ENCODE assay signal across 1 cellular context in the genomic region with DNA sequence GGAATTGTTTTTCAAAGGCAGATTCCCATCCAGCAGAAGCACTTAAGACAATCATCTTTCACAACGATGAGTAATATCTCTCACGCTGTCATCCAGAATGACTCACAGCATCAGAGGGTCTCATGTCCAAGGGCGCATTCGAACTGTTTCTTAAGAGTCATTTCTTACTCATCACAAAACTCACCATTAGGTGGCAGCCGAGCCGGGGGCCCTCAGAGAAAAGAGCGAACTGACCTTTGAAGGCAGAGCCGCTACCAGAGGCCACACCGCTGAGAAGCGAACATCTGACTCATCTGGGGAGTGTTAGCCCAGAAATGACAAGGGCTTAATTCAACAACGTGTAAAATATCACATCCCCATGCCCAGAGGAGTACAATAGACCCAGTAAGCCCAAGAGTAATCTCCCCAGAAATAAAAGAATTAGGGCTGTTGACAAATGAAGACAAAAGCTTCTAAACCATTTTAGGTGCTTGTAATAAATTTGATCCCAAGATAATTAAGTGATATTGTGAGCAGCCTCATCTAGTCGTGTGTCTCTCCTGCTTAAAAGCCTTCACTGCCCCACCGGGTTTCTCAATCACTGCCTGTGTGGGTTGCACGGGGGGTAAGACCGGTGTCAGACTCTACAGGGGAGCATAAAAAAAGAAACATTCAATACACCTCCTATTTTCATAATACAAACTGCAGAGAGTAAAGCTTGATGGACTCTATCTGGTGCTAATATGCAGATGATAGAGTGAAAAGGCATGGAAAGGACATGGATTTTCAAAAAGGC.
TF ChIP-seq lines count a peak whose summit lies in the region.

No MANE protein-coding gene starts in this region.

TF ChIP-seq in K562, 482 proteins besides CTCF, POLR2A, EP300 and RAD21 (continued from another document and continues in another):
- TF ChIP-seq PBX2 (CRISPR knock-in tag; IDR thresholded peaks at IDR 0.05; ENCODE audit: low read depth) (no peak), PBX2 (tag; conservative IDR thresholded peaks at IDR 0.05; ENCODE audit: low read depth) (peak; percentile 48; the same call in 1 of the 2 replicates), BACH1 (tag; IDR thresholded peaks at IDR 0.05) (no peak), TAF7 (tag; IDR thresholded peaks at IDR 0.05) (no peak), GATA2 (CRISPR knock-in tag; IDR thresholded peaks at IDR 0.05) (no peak), MTF1 (CRISPR knock-in tag; IDR thresholded peaks at IDR 0.05; ENCODE audit: borderline replicate concordance) (no peak), ZNF134 (CRISPR knock-in tag; conservative IDR thresholded peaks at IDR 0.05) (no peak), ZFP30 (CRISPR knock-in tag; IDR thresholded peaks at IDR 0.05; ENCODE audit: borderline replicate concordance) (no peak), SMC3 (conservative IDR thresholded peaks at IDR 0.05; ENCODE audit: insufficient read depth, low read depth, low read length) (0 out of 2 replicates have a peak, but pooled peaks have one; percentile 21), DPF2 (IDR thresholded peaks at IDR 0.05) (peak; percentile 45; the same call in 1 of the 2 replicates), ZNF707 (CRISPR knock-in tag; conservative IDR thresholded peaks at IDR 0.05) (no peak), ZNF316 (IDR thresholded peaks at IDR 0.05) (0 out of 2 replicates have a peak, but pooled peaks have one; percentile 15), ARID1B (IDR thresholded peaks at IDR 0.05) (peak; percentile 54), ZNF217 (CRISPR knock-in tag; IDR thresholded peaks at IDR 0.05) (no peak), ZNF57 (CRISPR knock-in tag; IDR thresholded peaks at IDR 0.05) (no peak), EP400 (IDR thresholded peaks at IDR 0.05) (no peak), ZFX (CRISPR knock-in tag; IDR thresholded peaks at IDR 0.05) (no peak), ZNF408 (CRISPR knock-in tag; IDR thresholded peaks at IDR 0.05; ENCODE audit: low read depth) (no peak), ZNF436 (CRISPR knock-in tag; IDR thresholded peaks at IDR 0.05) (no peak), NFE2L1 (tag; IDR thresholded peaks at IDR 0.05; ENCODE audit: borderline replicate concordance, low read depth) (no peak), NONO (IDR thresholded peaks at IDR 0.05; ENCODE audit: low read depth in 2 of 2, low read length in 1 of 2) (no peak), NBN (IDR thresholded peaks at IDR 0.05; ENCODE audit: low read depth) (no peak), BCL6 (CRISPR knock-in tag; IDR thresholded peaks at IDR 0.05) (no peak), RNF219 (CRISPR knock-in tag; IDR thresholded peaks at IDR 0.05) (no peak), CREM (IDR thresholded peaks at IDR 0.05; ENCODE audit: low read depth) (peak; percentile 37; the same call in 1 of the 2 replicates), JUND (IDR thresholded peaks at IDR 0.05; ENCODE audit: borderline replicate concordance, low read depth, low read length) (peak; percentile 89), JUND (tag; IDR thresholded peaks at IDR 0.05; ENCODE audit: borderline replicate concordance, low read depth, low read length) (peak; percentile 78; the same call in 2 of the 3 replicates), BDP1 (IDR thresholded peaks at IDR 0.05; ENCODE audit: insufficient read depth, insufficient read length) (no peak), FOXK2 (conservative IDR thresholded peaks at IDR 0.05 in 1 of 2, IDR thresholded peaks at IDR 0.05 in 1 of 2; ENCODE audit: low read depth in 2 of 2) (no peak), ELF4 (CRISPR knock-in tag; IDR thresholded peaks at IDR 0.05) (no peak), ZKSCAN8 (CRISPR knock-in tag; IDR thresholded peaks at IDR 0.05) (no peak), SNIP1 (IDR thresholded peaks at IDR 0.05; ENCODE audit: low read depth) (no peak), RBM17 (IDR thresholded peaks at IDR 0.05; ENCODE audit: borderline replicate concordance, low read depth, low read length) (no peak), HMG20A (CRISPR knock-in tag; conservative IDR thresholded peaks at IDR 0.05) (no peak)
- TF ChIP-seq, protein P1, sequence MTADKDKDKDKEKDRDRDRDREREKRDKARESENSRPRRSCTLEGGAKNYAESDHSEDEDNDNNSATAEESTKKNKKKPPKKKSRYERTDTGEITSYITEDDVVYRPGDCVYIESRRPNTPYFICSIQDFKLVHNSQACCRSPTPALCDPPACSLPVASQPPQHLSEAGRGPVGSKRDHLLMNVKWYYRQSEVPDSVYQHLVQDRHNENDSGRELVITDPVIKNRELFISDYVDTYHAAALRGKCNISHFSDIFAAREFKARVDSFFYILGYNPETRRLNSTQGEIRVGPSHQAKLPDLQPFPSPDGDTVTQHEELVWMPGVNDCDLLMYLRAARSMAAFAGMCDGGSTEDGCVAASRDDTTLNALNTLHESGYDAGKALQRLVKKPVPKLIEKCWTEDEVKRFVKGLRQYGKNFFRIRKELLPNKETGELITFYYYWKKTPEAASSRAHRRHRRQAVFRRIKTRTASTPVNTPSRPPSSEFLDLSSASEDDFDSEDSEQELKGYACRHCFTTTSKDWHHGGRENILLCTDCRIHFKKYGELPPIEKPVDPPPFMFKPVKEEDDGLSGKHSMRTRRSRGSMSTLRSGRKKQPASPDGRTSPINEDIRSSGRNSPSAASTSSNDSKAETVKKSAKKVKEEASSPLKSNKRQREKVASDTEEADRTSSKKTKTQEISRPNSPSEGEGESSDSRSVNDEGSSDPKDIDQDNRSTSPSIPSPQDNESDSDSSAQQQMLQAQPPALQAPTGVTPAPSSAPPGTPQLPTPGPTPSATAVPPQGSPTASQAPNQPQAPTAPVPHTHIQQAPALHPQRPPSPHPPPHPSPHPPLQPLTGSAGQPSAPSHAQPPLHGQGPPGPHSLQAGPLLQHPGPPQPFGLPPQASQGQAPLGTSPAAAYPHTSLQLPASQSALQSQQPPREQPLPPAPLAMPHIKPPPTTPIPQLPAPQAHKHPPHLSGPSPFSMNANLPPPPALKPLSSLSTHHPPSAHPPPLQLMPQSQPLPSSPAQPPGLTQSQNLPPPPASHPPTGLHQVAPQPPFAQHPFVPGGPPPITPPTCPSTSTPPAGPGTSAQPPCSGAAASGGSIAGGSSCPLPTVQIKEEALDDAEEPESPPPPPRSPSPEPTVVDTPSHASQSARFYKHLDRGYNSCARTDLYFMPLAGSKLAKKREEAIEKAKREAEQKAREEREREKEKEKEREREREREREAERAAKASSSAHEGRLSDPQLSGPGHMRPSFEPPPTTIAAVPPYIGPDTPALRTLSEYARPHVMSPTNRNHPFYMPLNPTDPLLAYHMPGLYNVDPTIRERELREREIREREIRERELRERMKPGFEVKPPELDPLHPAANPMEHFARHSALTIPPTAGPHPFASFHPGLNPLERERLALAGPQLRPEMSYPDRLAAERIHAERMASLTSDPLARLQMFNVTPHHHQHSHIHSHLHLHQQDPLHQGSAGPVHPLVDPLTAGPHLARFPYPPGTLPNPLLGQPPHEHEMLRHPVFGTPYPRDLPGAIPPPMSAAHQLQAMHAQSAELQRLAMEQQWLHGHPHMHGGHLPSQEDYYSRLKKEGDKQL (CRISPR knock-in tag; IDR thresholded peaks at IDR 0.05; ENCODE audit: borderline replicate concordance), result no peak
- TF ChIP-seq, protein P2, sequence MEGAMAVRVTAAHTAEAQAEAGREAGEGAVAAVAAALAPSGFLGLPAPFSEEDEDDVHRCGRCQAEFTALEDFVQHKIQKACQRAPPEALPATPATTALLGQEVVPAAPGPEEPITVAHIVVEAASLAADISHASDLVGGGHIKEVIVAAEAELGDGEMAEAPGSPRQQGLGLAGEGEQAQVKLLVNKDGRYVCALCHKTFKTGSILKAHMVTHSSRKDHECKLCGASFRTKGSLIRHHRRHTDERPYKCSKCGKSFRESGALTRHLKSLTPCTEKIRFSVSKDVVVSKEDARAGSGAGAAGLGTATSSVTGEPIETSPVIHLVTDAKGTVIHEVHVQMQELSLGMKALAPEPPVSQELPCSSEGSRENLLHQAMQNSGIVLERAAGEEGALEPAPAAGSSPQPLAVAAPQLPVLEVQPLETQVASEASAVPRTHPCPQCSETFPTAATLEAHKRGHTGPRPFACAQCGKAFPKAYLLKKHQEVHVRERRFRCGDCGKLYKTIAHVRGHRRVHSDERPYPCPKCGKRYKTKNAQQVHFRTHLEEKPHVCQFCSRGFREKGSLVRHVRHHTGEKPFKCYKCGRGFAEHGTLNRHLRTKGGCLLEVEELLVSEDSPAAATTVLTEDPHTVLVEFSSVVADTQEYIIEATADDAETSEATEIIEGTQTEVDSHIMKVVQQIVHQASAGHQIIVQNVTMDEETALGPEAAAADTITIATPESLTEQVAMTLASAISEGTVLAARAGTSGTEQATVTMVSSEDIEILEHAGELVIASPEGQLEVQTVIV (CRISPR knock-in tag; IDR thresholded peaks at IDR 0.05; ENCODE audit: borderline replicate concordance), result no peak
- TF ChIP-seq, protein P3, sequence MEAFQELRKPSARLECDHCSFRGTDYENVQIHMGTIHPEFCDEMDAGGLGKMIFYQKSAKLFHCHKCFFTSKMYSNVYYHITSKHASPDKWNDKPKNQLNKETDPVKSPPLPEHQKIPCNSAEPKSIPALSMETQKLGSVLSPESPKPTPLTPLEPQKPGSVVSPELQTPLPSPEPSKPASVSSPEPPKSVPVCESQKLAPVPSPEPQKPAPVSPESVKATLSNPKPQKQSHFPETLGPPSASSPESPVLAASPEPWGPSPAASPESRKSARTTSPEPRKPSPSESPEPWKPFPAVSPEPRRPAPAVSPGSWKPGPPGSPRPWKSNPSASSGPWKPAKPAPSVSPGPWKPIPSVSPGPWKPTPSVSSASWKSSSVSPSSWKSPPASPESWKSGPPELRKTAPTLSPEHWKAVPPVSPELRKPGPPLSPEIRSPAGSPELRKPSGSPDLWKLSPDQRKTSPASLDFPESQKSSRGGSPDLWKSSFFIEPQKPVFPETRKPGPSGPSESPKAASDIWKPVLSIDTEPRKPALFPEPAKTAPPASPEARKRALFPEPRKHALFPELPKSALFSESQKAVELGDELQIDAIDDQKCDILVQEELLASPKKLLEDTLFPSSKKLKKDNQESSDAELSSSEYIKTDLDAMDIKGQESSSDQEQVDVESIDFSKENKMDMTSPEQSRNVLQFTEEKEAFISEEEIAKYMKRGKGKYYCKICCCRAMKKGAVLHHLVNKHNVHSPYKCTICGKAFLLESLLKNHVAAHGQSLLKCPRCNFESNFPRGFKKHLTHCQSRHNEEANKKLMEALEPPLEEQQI (IDR thresholded peaks at IDR 0.05), result no peak
- TF ChIP-seq, protein P4, sequence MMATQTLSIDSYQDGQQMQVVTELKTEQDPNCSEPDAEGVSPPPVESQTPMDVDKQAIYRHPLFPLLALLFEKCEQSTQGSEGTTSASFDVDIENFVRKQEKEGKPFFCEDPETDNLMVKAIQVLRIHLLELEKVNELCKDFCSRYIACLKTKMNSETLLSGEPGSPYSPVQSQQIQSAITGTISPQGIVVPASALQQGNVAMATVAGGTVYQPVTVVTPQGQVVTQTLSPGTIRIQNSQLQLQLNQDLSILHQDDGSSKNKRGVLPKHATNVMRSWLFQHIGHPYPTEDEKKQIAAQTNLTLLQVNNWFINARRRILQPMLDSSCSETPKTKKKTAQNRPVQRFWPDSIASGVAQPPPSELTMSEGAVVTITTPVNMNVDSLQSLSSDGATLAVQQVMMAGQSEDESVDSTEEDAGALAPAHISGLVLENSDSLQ (IDR thresholded peaks at IDR 0.05), result peak; percentile 39; the same call in 1 of the 2 replicates
